In genomic region chr6:106847116-106847515, GRCh38 we compare ENCODE assay signal across 2 cellular contexts.
TF ChIP-seq lines count a peak whose summit lies in the region.

No MANE protein-coding gene starts in this region.

TF ChIP-seq in K562, 482 proteins besides CTCF, POLR2A, EP300 and RAD21 (continues in another document):
- no peak for TF ChIP-seq EWSR1 (IDR thresholded peaks at IDR 0.05; ENCODE audit: borderline replicate concordance, low read depth, partially characterized antibody)
- TF ChIP-seq SIN3A (IDR thresholded peaks at IDR 0.05; ENCODE audit: borderline replicate concordance in 2 of 2, control insufficient read depth in 1 of 2, low read depth in 2 of 2, low read length in 2 of 2): no peak
- TF ChIP-seq TARDBP (IDR thresholded peaks at IDR 0.05): no peak
- TF ChIP-seq ZBED1 (IDR thresholded peaks at IDR 0.05): no peak
- no peak for TF ChIP-seq CBFB (CRISPR knock-in tag; IDR thresholded peaks at IDR 0.05)
- TF ChIP-seq TAL1 (IDR thresholded peaks at IDR 0.05): 0 out of 2 replicates have a peak, but pooled peaks have one; percentile 5
- peak; percentile 91 for TF ChIP-seq ZEB2 (IDR thresholded peaks at IDR 0.05)
- no peak for TF ChIP-seq ELF1 (tag; IDR thresholded peaks at IDR 0.05)
- TF ChIP-seq TBP (optimal IDR thresholded peaks at IDR 0.05; ENCODE audit: low read depth, low read length): no peak
- no peak for TF ChIP-seq BCL6 (CRISPR knock-in tag; IDR thresholded peaks at IDR 0.05)
- TF ChIP-seq KDM2B (CRISPR knock-in tag; IDR thresholded peaks at IDR 0.05): no peak
- TF ChIP-seq NR2C2 (CRISPR knock-in tag; IDR thresholded peaks at IDR 0.05): no peak
- TF ChIP-seq NR2C2 (tag; IDR thresholded peaks at IDR 0.05): no peak; the same call in none of the 2 replicates
- TF ChIP-seq BHLHE40 (IDR thresholded peaks at IDR 0.05; ENCODE audit: low read length): no peak
- TF ChIP-seq, protein P1, sequence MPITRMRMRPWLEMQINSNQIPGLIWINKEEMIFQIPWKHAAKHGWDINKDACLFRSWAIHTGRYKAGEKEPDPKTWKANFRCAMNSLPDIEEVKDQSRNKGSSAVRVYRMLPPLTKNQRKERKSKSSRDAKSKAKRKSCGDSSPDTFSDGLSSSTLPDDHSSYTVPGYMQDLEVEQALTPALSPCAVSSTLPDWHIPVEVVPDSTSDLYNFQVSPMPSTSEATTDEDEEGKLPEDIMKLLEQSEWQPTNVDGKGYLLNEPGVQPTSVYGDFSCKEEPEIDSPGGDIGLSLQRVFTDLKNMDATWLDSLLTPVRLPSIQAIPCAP (CRISPR knock-in tag; IDR thresholded peaks at IDR 0.05; ENCODE audit: borderline replicate concordance): no peak
- TF ChIP-seq BRCA1 (IDR thresholded peaks at IDR 0.05): no peak
- TF ChIP-seq BRCA1 (CRISPR knock-in tag; IDR thresholded peaks at IDR 0.05): no peak
- peak in 1 of 2 experiments; percentile 71; a peak in 1 of 4 replicates for TF ChIP-seq ETV6 (IDR thresholded peaks at IDR 0.05; ENCODE audit: borderline replicate concordance in 1 of 2, low read depth in 2 of 2, low read length in 1 of 2)
- no peak for TF ChIP-seq ETV6 (CRISPR knock-in tag; IDR thresholded peaks at IDR 0.05; ENCODE audit: borderline replicate concordance)
- no peak for TF ChIP-seq PKNOX1 (IDR thresholded peaks at IDR 0.05)
- no peak for TF ChIP-seq EZH2 (IDR thresholded peaks at IDR 0.05; ENCODE audit: borderline replicate concordance, low read depth, low read length)
- TF ChIP-seq EGR1 (conservative IDR thresholded peaks at IDR 0.05): no peak
- no peak for TF ChIP-seq ARID3B (CRISPR knock-in tag; IDR thresholded peaks at IDR 0.05; ENCODE audit: borderline replicate concordance)
- TF ChIP-seq ZNF143 (CRISPR knock-in tag; IDR thresholded peaks at IDR 0.05): no peak
- no peak for TF ChIP-seq PURB (CRISPR knock-in tag; IDR thresholded peaks at IDR 0.05; ENCODE audit: low read depth)
- TF ChIP-seq BMI1 (IDR thresholded peaks at IDR 0.05; ENCODE audit: low read length): no peak
- TF ChIP-seq, protein P2, sequence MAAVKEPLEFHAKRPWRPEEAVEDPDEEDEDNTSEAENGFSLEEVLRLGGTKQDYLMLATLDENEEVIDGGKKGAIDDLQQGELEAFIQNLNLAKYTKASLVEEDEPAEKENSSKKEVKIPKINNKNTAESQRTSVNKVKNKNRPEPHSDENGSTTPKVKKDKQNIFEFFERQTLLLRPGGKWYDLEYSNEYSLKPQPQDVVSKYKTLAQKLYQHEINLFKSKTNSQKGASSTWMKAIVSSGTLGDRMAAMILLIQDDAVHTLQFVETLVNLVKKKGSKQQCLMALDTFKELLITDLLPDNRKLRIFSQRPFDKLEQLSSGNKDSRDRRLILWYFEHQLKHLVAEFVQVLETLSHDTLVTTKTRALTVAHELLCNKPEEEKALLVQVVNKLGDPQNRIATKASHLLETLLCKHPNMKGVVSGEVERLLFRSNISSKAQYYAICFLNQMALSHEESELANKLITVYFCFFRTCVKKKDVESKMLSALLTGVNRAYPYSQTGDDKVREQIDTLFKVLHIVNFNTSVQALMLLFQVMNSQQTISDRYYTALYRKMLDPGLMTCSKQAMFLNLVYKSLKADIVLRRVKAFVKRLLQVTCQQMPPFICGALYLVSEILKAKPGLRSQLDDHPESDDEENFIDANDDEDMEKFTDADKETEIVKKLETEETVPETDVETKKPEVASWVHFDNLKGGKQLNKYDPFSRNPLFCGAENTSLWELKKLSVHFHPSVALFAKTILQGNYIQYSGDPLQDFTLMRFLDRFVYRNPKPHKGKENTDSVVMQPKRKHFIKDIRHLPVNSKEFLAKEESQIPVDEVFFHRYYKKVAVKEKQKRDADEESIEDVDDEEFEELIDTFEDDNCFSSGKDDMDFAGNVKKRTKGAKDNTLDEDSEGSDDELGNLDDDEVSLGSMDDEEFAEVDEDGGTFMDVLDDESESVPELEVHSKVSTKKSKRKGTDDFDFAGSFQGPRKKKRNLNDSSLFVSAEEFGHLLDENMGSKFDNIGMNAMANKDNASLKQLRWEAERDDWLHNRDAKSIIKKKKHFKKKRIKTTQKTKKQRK (IDR thresholded peaks at IDR 0.05; ENCODE audit: borderline replicate concordance, low read depth, low read length): no peak
- TF ChIP-seq ETS1 (conservative IDR thresholded peaks at IDR 0.05; ENCODE audit: control insufficient read depth, low read depth, low read length): no peak
- TF ChIP-seq TAF7 (tag; IDR thresholded peaks at IDR 0.05): no peak
- TF ChIP-seq TSC22D4 (tag; IDR thresholded peaks at IDR 0.05): no peak

TF ChIP-seq in SK-N-SH, 30 proteins besides CTCF, POLR2A, EP300 and RAD21 (continued from another document):
- no peak for TF ChIP-seq FOXM1 (IDR thresholded peaks at IDR 0.05; ENCODE audit: low read depth)
- TF ChIP-seq POLR2AphosphoS5 (IDR thresholded peaks at IDR 0.05; ENCODE audit: low read depth, low read length): no peak
- TF ChIP-seq, protein P3, sequence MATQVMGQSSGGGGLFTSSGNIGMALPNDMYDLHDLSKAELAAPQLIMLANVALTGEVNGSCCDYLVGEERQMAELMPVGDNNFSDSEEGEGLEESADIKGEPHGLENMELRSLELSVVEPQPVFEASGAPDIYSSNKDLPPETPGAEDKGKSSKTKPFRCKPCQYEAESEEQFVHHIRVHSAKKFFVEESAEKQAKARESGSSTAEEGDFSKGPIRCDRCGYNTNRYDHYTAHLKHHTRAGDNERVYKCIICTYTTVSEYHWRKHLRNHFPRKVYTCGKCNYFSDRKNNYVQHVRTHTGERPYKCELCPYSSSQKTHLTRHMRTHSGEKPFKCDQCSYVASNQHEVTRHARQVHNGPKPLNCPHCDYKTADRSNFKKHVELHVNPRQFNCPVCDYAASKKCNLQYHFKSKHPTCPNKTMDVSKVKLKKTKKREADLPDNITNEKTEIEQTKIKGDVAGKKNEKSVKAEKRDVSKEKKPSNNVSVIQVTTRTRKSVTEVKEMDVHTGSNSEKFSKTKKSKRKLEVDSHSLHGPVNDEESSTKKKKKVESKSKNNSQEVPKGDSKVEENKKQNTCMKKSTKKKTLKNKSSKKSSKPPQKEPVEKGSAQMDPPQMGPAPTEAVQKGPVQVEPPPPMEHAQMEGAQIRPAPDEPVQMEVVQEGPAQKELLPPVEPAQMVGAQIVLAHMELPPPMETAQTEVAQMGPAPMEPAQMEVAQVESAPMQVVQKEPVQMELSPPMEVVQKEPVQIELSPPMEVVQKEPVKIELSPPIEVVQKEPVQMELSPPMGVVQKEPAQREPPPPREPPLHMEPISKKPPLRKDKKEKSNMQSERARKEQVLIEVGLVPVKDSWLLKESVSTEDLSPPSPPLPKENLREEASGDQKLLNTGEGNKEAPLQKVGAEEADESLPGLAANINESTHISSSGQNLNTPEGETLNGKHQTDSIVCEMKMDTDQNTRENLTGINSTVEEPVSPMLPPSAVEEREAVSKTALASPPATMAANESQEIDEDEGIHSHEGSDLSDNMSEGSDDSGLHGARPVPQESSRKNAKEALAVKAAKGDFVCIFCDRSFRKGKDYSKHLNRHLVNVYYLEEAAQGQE (IDR thresholded peaks at IDR 0.05; ENCODE audit: low read depth, low read length): no peak
- TF ChIP-seq RXRA (IDR thresholded peaks at IDR 0.05; ENCODE audit: borderline replicate concordance, low read depth): no peak
- TF ChIP-seq EZH2phosphoT487 (IDR thresholded peaks at IDR 0.05; ENCODE audit: borderline replicate concordance, low read depth): no peak
- TF ChIP-seq IRF3 (IDR thresholded peaks at IDR 0.05; ENCODE audit: low read depth, low read length): no peak
- no peak for TF ChIP-seq TAF1 (IDR thresholded peaks at IDR 0.05; ENCODE audit: borderline replicate concordance, low read depth, low read length)
- TF ChIP-seq GATA2 (CRISPR knock-in tag; IDR thresholded peaks at IDR 0.05): no peak
- TF ChIP-seq USF2 (IDR thresholded peaks at IDR 0.05; ENCODE audit: borderline replicate concordance, low read depth, low read length): no peak
- no peak for TF ChIP-seq YY1 (IDR thresholded peaks at IDR 0.05; ENCODE audit: low read depth)
- TF ChIP-seq FOXJ3 (CRISPR knock-in tag; IDR thresholded peaks at IDR 0.05): no peak
- no peak for TF ChIP-seq MEF2A (IDR thresholded peaks at IDR 0.05; ENCODE audit: borderline replicate concordance, low read depth)
- TF ChIP-seq GABPA (IDR thresholded peaks at IDR 0.05; ENCODE audit: low read depth): no peak
- TF ChIP-seq ZBTB33 (IDR thresholded peaks at IDR 0.05; ENCODE audit: borderline replicate concordance, low read depth): no peak
- no peak for TF ChIP-seq SIN3A (IDR thresholded peaks at IDR 0.05; ENCODE audit: borderline replicate concordance, low read depth, low read length)
